Comparison of ENCODE assay signal across 9 cellular contexts in the genomic region with DNA sequence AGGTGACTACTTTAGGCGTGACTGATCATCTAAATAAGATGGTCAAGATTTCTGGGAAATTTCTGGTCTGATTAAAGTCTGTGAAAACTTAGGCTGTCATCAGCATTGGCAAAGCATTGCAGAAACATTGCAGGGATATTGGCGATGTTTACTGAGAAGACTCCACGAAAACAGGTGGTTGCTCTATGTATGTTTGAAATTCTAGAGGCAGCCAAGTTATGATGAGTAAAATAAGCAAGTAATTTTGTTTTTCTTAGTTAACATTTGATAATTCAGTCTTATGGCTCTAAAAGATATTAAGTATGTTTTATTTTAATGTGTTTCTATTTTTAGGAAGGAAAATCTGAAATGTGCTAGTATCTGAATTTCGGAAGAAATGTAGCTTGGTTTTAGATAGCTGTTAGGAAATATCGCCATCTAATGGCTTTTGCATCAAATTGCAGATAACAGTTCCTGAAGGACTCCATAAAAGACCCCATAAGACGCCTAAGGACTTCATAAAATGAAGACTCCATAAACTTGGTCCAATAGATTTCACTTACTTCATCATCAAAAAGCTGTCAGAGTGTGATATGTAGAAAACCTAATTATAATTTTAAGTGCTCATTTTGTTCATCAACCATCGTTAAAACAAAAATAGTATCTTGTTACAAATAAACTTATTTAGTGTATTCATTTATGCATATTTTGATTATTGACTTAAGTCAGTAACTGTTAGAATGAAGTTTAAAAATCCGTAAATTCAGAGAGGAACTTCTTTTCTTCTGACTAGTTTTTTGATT.
DNase-seq lines count a peak whose midpoint lies in the region; TF ChIP-seq lines count a peak whose summit lies in the region.
"Had no signal": no experiment of that assay in that cellular context is flagged by ENCODE, and none has a peak within 500 bp of the region (broad histone marks: within the 10 kb centered on the region; RNA-seq: fewer than 3 reads in every experiment).

No MANE protein-coding gene starts in this region.

- TF ChIP-seq CTCF in A673 (conservative IDR thresholded peaks at IDR 0.05; ENCODE audit: low read depth, low read length), result peak; percentile 64
- TF ChIP-seq CTCF in GM13976 (IDR thresholded peaks at IDR 0.05; ENCODE audit: borderline replicate concordance, control extremely low read depth, extremely low read depth, insufficient read depth, missing control alignments), result peak; percentile 53
- peak; percentile 90 for TF ChIP-seq CTCF in endodermal cell (conservative IDR thresholded peaks at IDR 0.05)
- peak; percentile 28 to 58 (median 39) for TF ChIP-seq CTCF in prostate gland (IDR thresholded peaks at IDR 0.05)

- H3K4me1 Mint-ChIP-seq in endodermal cell, result peaks cover 4% of the 10 kb centered on the region

- H3K4me3 ChIP-seq in A673 (ENCODE audit: low read depth, low read length, poor library complexity, severe bottlenecking), result no peak overlapping the region
- H3K4me3 ChIP-seq in endodermal cell (ENCODE audit: low read length), result no peak overlapping the region
- no peak overlapping the region for H3K4me3 ChIP-seq in prostate gland

- H3K36me3 ChIP-seq in A673 (ENCODE audit: insufficient read depth, low read length, poor library complexity, severe bottlenecking), result no peaks in the 10 kb centered on the region
- H3K36me3 ChIP-seq in endodermal cell (ENCODE audit: control insufficient read depth, insufficient read depth, low read length), result no peaks in the 10 kb centered on the region
- no peaks in the 10 kb centered on the region for H3K36me3 ChIP-seq in prostate gland

- BruUV-seq in A673 (replicated peaks; lab: Mats Ljungman, UMichigan), result no TSS peak

- no peak overlapping the region for H3K27ac ChIP-seq in A673 (ENCODE audit: low read depth, low read length, poor library complexity, severe bottlenecking)
- H3K27ac ChIP-seq in endodermal cell (ENCODE audit: low read depth, low read length), result no peak overlapping the region
- no peak overlapping the region for H3K27ac ChIP-seq in prostate gland
- H3K27ac ChIP-seq: epithelial cell of prostate had no signal

- intact Hi-C loops in A673 (cut with micrococcal nuclease; ENCODE audit: unreplicated experiment), result loop anchor here (1.0 to 10.0 kb wide), 5 partner anchors 106 to 1282 kb away; partner anchors contain the start of genes HEATR1 and RYR2
- intact Hi-C loops in prostate gland (cut with DNase I), result loop anchor here (2.0 to 10.0 kb wide), 2 partner anchors 162 to 344 kb away; partner anchors contain the start of gene RYR2

- 63 to 66% methylated on average over 7 of the region's 8 CpGs for WGBS in endodermal cell (ENCODE audit: insufficient coverage in 1 of 2, insufficient read length in 1 of 2), 2 experiments
- 59% methylated on average over 8 of the region's 8 CpGs for WGBS in prostate gland

- no peaks in the 10 kb centered on the region for H3K27me3 Mint-ChIP-seq in endodermal cell (ENCODE audit: insufficient read depth)

- DNase-seq in A673 (ENCODE audit: low spot score) (peak; percentile 35), GM13976 (ENCODE audit: low spot score) (peak; percentile 34), NCI-H524 treated with DMSO at 0.1 percent for 48 hours (lab: John Stamatoyannopoulos, UW) (peak; percentile 7), endodermal cell (no peak), prostate gland (ENCODE audit: low spot score) (no peak), hypothalamus (lab: John Stamatoyannopoulos, UW) (no peak), COLO668 (lab: John Stamatoyannopoulos, UW; ENCODE audit: unreplicated experiment) (no peak), occipital lobe (lab: John Stamatoyannopoulos, UW) (no peak)

- no peaks in the 10 kb centered on the region for H3K27me3 ChIP-seq in A673 (replicated peaks; ENCODE audit: insufficient read depth, low read depth, low read length, poor library complexity)
- H3K27me3 ChIP-seq in endodermal cell (ENCODE audit: control insufficient read depth, insufficient read depth, low read length, poor library complexity, severe bottlenecking), result no peaks in the 10 kb centered on the region
- H3K27me3 ChIP-seq in prostate gland (replicated peaks; ENCODE audit: insufficient read depth), result no peaks in the 10 kb centered on the region

- H3K4me1 ChIP-seq in A673 (ENCODE audit: insufficient read depth, low read length, poor library complexity, severe bottlenecking) (no peaks in the 10 kb centered on the region), endodermal cell (ENCODE audit: control insufficient read depth, insufficient read depth, low read length) (no peaks in the 10 kb centered on the region), prostate gland (replicated peaks) (no peaks in the 10 kb centered on the region)

- H3K9ac ChIP-seq in endodermal cell (ENCODE audit: extremely low read depth, low read length, poor library complexity, severe bottlenecking), result no peak overlapping the region

- CTCF ChIA-PET in A673 (lab: Charles Lee), result interaction anchor here (0.9 to 1.6 kb wide), 3 partner anchors 345 to 627 kb away, joined by 3 read pairs; partner anchors contain the start of gene RYR2

- H3K27ac Mint-ChIP-seq in endodermal cell, result no peak overlapping the region

- H3K9me3 ChIP-seq in A673 (ENCODE audit: low read depth, low read length, poor library complexity, severe bottlenecking) (no peaks in the 10 kb centered on the region), endodermal cell (ENCODE audit: control insufficient read depth, low read length) (no peaks in the 10 kb centered on the region), prostate gland (no peaks in the 10 kb centered on the region)

- TF ChIP-seq POLR2A in prostate gland (IDR thresholded peaks at IDR 0.05), result no peak

- POLR2A ChIA-PET in A673 (lab: Charles Lee; ENCODE audit: low non-redundant PET), result no interaction called here

- no peak overlapping the region for H3K4me3 Mint-ChIP-seq in endodermal cell

- in situ Hi-C loops in GM13976 (cut with MboI; ENCODE audit: low sequenced_read_pairs, unreplicated experiment), result loop anchor here (25.0 kb wide), 2 partner anchors 774 to 1274 kb away; partner anchors contain the start of gene HEATR1

- H3K36me3 Mint-ChIP-seq in endodermal cell (ENCODE audit: low read depth), result no peaks in the 10 kb centered on the region

- no peaks in the 10 kb centered on the region for H3K9me3 Mint-ChIP-seq in endodermal cell

Comparison
In these comparisons a context has a peak if more than half of its experiments do, and no peak if none do; other contexts are left out.
1. DNase-seq: peak in A673 (single experiment), GM13976 (single experiment) and NCI-H524 treated with DMSO at 0.1 percent for 48 hours (single experiment); none in endodermal cell (single experiment), prostate gland (single experiment), hypothalamus (0 of 51), COLO668 (single experiment) and occipital lobe (single experiment).
2. CTCF ChIP-seq: peak in every context shown above with its lines; median percentile 90 in endodermal cell; 64 in A673; 53 in GM13976; 39 in prostate gland.